ENCODE assay signal across 8 cellular contexts in genomic region chr6:37242429-37243052, GRCh38. TPM values are rescaled to one million over a fixed set of nuclear protein-coding genes. Genes with fewer than 3 reads are reported as not detected.
A peak's percentile ranks its signal among the peaks of the same experiment; 100 is the strongest.
DNase-seq lines count a peak whose midpoint lies in the region; ATAC-seq, FAIRE-seq and TF ChIP-seq lines count a peak whose summit lies in the region.

No MANE protein-coding gene starts in this region.

- peaks cover 2% of the 10 kb centered on the region for H3K9me3 Mint-ChIP-seq in astrocyte (ENCODE audit: unreplicated experiment)
- no peaks in the 10 kb centered on the region for H3K9me3 Mint-ChIP-seq in effector memory CD8-positive, alpha-beta T cell
- no peaks in the 10 kb centered on the region for H3K9me3 Mint-ChIP-seq in CD4-positive, alpha-beta memory T cell

- TF ChIP-seq POLR2A in heart left ventricle (IDR thresholded peaks at IDR 0.05) (no peak), uterus (IDR thresholded peaks at IDR 0.05) (no peak)

- no peak overlapping the region for H2AFZ ChIP-seq in astrocyte (ENCODE audit: low read depth, low read length)

- H3K27me3 ChIP-seq in heart left ventricle (no peaks in the 10 kb centered on the region), astrocyte (ENCODE audit: insufficient read depth, low read length) (no peaks in the 10 kb centered on the region), uterus (no peaks in the 10 kb centered on the region)
- H3K27me3 ChIP-seq in CD4-positive, alpha-beta memory T cell (ENCODE audit: insufficient read depth, low read length): no peaks in the 10 kb centered on the region

- no peaks in the 10 kb centered on the region for H3K27me3 Mint-ChIP-seq in astrocyte (ENCODE audit: low read depth, unreplicated experiment)
- peaks cover 5 to 23% of the 10 kb centered on the region in 2 donors for H3K27me3 Mint-ChIP-seq in effector memory CD8-positive, alpha-beta T cell
- peaks cover 0 to 5% of the 10 kb centered on the region in 2 donors for H3K27me3 Mint-ChIP-seq in CD4-positive, alpha-beta memory T cell

- CTCF ChIA-PET in CD4-positive, alpha-beta memory T cell (lab: Charles Lee; ENCODE audit: partially characterized antibody): interaction anchor here (1.1 kb wide), 1 partner anchor 30 kb away, joined by 3 read pairs; no protein-coding TSS in a partner anchor

- DNase-seq in heart left ventricle: peak in 3 of 5 donors; percentile 35 to 42 (median 36)
- no peak for DNase-seq in Right ventricle myocardium superior
- peak; percentile 100 for DNase-seq in astrocyte (ENCODE audit: low read depth)
- no peak for DNase-seq in left colon
- DNase-seq in uterus: peak; percentile 50 to 82
- no peak for DNase-seq in effector memory CD8-positive, alpha-beta T cell
- DNase-seq in CD4-positive, alpha-beta memory T cell: no peak
- DNase-seq in NCI-H146 (lab: John Stamatoyannopoulos, UW): no peak

- H3K4me3 ChIP-seq in heart left ventricle (no peak overlapping the region), astrocyte (ENCODE audit: insufficient read depth, low read depth, low read length) (no peak overlapping the region), uterus (no peak overlapping the region)
- H3K4me3 ChIP-seq in CD4-positive, alpha-beta memory T cell (ENCODE audit: low read length in 2 of 2): no peak overlapping the region

- no peaks in the 10 kb centered on the region for H3K79me2 ChIP-seq in astrocyte (ENCODE audit: insufficient read depth, low read length)

- TF ChIP-seq CTCF in heart left ventricle (IDR thresholded peaks at IDR 0.05) (no peak), astrocyte (IDR thresholded peaks at IDR 0.05; ENCODE audit: insufficient read depth, low read depth, low read length) (no peak), uterus (IDR thresholded peaks at IDR 0.05) (no peak)

- peak in 1 of 4 donors; percentile 38 for ATAC-seq in heart left ventricle
- ATAC-seq in Right ventricle myocardium superior (ENCODE audit: poor library complexity): no peak
- peak; percentile 17 for ATAC-seq in left colon
- ATAC-seq in effector memory CD8-positive, alpha-beta T cell (replicated peaks): no peak

- whole genome bisulfite sequencing in heart left ventricle, 4 donors: 94 to 98% (median 97%) methylated on average over 1 of the region's 1 CpG

- H3K9ac ChIP-seq in astrocyte (ENCODE audit: low read length): peak overlapping the region; percentile 81

- H3K4me1 ChIP-seq in heart left ventricle: peaks cover 3 to 71% (median 38%) of the 10 kb centered on the region in 12 donors
- peaks cover 73% of the 10 kb centered on the region for H3K4me1 ChIP-seq in astrocyte (ENCODE audit: insufficient read depth, low read length)
- peaks cover 0 to 15% of the 10 kb centered on the region in 2 donors for H3K4me1 ChIP-seq in uterus
- H3K4me1 ChIP-seq in CD4-positive, alpha-beta memory T cell (ENCODE audit: insufficient read depth, low read length): peaks cover 10% of the 10 kb centered on the region

- peak overlapping the region; percentile 99 for H3K27ac Mint-ChIP-seq in astrocyte (ENCODE audit: unreplicated experiment)
- peak overlapping the region in 1 of 2 donors; percentile 75 for H3K27ac Mint-ChIP-seq in effector memory CD8-positive, alpha-beta T cell
- H3K27ac Mint-ChIP-seq in CD4-positive, alpha-beta memory T cell: no peak overlapping the region

- H3K9me3 ChIP-seq in heart left ventricle: no peaks in the 10 kb centered on the region
- no peaks in the 10 kb centered on the region for H3K9me3 ChIP-seq in astrocyte (ENCODE audit: insufficient read depth, low read depth, low read length)
- no peaks in the 10 kb centered on the region for H3K9me3 ChIP-seq in uterus
- H3K9me3 ChIP-seq in CD4-positive, alpha-beta memory T cell (ENCODE audit: control insufficient read depth in 1 of 2, low read length in 2 of 2): no peaks in the 10 kb centered on the region

- H3K36me3 ChIP-seq in heart left ventricle (no peaks in the 10 kb centered on the region), astrocyte (ENCODE audit: insufficient read depth, low read length) (no peaks in the 10 kb centered on the region), uterus (no peaks in the 10 kb centered on the region)
- H3K36me3 ChIP-seq in CD4-positive, alpha-beta memory T cell (ENCODE audit: insufficient read depth, low read length): no peaks in the 10 kb centered on the region

- H3K36me3 Mint-ChIP-seq in astrocyte (ENCODE audit: low read depth, unreplicated experiment): no peaks in the 10 kb centered on the region
- no peaks in the 10 kb centered on the region for H3K36me3 Mint-ChIP-seq in effector memory CD8-positive, alpha-beta T cell (ENCODE audit: insufficient read depth)
- no peaks in the 10 kb centered on the region for H3K36me3 Mint-ChIP-seq in CD4-positive, alpha-beta memory T cell

- intact Hi-C loops in heart left ventricle (cut with DNase I) (no loop called here), Right ventricle myocardium superior (cut with DNase I) (no loop called here), left colon (cut with DNase I, micrococcal nuclease) (no loop called here), uterus (cut with DNase I; ENCODE audit: low total_unique reads) (no loop called here)
- intact Hi-C loops in CD4-positive, alpha-beta memory T cell (cut with micrococcal nuclease): no loop called here

- H4K20me1 ChIP-seq in astrocyte (ENCODE audit: insufficient read depth, low read length): no peaks in the 10 kb centered on the region

- H3K4me1 Mint-ChIP-seq in astrocyte (ENCODE audit: low read depth, unreplicated experiment): peaks cover 57% of the 10 kb centered on the region
- H3K4me1 Mint-ChIP-seq in effector memory CD8-positive, alpha-beta T cell (ENCODE audit: low read depth in 2 of 2): peaks cover 7 to 10% of the 10 kb centered on the region in 2 donors
- peaks cover 7 to 13% (median 11%) of the 10 kb centered on the region in 4 donors for H3K4me1 Mint-ChIP-seq in CD4-positive, alpha-beta memory T cell

- H3K27ac ChIP-seq in heart left ventricle: peak overlapping the region in 11 of 12 donors; percentile 65 to 91 (median 83)
- peak overlapping the region; percentile 100 for H3K27ac ChIP-seq in astrocyte (ENCODE audit: low read depth, low read length)
- H3K27ac ChIP-seq in uterus: peak overlapping the region; percentile 91 to 97
- H3K27ac ChIP-seq in CD4-positive, alpha-beta memory T cell (ENCODE audit: low read depth, low read length): no peak overlapping the region

- H3K4me3 Mint-ChIP-seq in astrocyte (ENCODE audit: unreplicated experiment): no peak overlapping the region
- no peak overlapping the region for H3K4me3 Mint-ChIP-seq in effector memory CD8-positive, alpha-beta T cell
- no peak overlapping the region for H3K4me3 Mint-ChIP-seq in CD4-positive, alpha-beta memory T cell

- peak; percentile 62 for FAIRE-seq in astrocyte (lab: Jason Lieb, UNC)

- POLR2A ChIA-PET in CD4-positive, alpha-beta memory T cell (lab: Charles Lee; ENCODE audit: partially characterized antibody): no interaction called here

- peak overlapping the region; percentile 69 for H3K4me2 ChIP-seq in astrocyte (ENCODE audit: low read length)

RNA-seq across cellular contexts. Expression of gene TBC1D22B, which starts 15.0 kb away (rescaled TPM):
- total RNA-seq in heart left ventricle (10 to 100 TPM in 1 of 9 donors, 1 to 10 TPM in 8; 5.5 to 10.0 (median 7.3) TPM), Right ventricle myocardium superior (5.6 TPM), astrocyte (10.5 and 10.8 TPM in 2 replicates), left colon (10 to 100 TPM; 13.4 TPM), uterus (10 to 100 TPM in 1 of 4 donors, 1 to 10 TPM in 3; 4.1 to 15.4 (median 7.5) TPM)
- polyA plus RNA-seq in heart left ventricle: 10 to 100 TPM in 1 of 2 donors, 1 to 10 TPM in 1; 3.1 to 10.7 TPM
- 10 to 100 TPM in 1 of 2 experiments, 1 to 10 TPM in 1; 9.7 to 10.3 TPM for total RNA-seq in CD4-positive, alpha-beta memory T cell
- 10 to 100 TPM in 1 of 2 donors, 1 to 10 TPM in 1; 7.2 to 11.9 TPM for polyA plus RNA-seq in CD4-positive, alpha-beta memory T cell

RNA-seq across cellular contexts. Expression of gene TMEM217, which starts 15.4 kb away (rescaled TPM):
- total RNA-seq in heart left ventricle: 1 to 10 TPM in 2 of 9 donors, under 1 TPM in 4, not detected in 3; 0.23 to 2.1 (median 0.75) TPM
- polyA plus RNA-seq in heart left ventricle: under 1 TPM; 0.15 to 0.73 TPM
- not detected for total RNA-seq in Right ventricle myocardium superior
- total RNA-seq in astrocyte: 7.3 and 8.2 TPM in 2 replicates
- 1 to 10 TPM; 1.4 to 4.0 TPM for total RNA-seq in left colon
- total RNA-seq in uterus: 1 to 10 TPM in 1 of 4 donors, under 1 TPM in 1, not detected in 2; 0.21 to 1.6 TPM
- total RNA-seq in CD4-positive, alpha-beta memory T cell: 1 to 10 TPM in 1 of 2 experiments, not detected in 1; 1.4 TPM
- under 1 TPM; 0.31 to 0.42 TPM for polyA plus RNA-seq in CD4-positive, alpha-beta memory T cell

Comparison
In these comparisons a context has a peak if more than half of its experiments do, and no peak if none do; other contexts are left out.
1. DNase-seq: peak in heart left ventricle (3 of 5), astrocyte (single experiment) and uterus (2 of 2); none in Right ventricle myocardium superior (single experiment), left colon (0 of 2), effector memory CD8-positive, alpha-beta T cell (0 of 3), CD4-positive, alpha-beta memory T cell (0 of 5) and NCI-H146 (single experiment).